In the genomic region with DNA sequence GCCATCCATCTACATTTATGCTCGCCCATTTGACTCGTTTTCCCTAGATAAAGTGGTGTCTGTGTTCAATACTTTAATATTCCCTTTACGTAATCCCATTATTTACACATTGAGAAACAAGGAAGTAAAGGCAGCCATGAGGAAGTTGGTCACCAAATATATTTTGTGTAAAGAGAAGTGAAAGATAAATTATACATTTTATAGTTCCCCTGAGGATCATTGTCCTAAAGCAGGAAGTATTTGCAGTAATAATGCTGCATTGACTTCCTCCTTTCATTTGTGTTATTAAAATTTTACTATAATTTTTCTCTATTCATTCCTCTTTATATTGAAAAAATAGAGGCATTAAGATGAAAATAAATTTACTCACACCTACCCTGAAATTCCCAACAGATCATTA, we compare ENCODE assay signal across 7 cellular contexts. TPM values are rescaled to one million over a fixed set of nuclear protein-coding genes. Genes with fewer than 3 reads are reported as not detected.
"Had no signal": no experiment of that assay in that cellular context is flagged by ENCODE, and none has a peak within 500 bp of the region (broad histone marks: within the 10 kb centered on the region; RNA-seq: fewer than 3 reads in every experiment).

No MANE protein-coding gene starts in this region.

RNA-seq across cellular contexts. Expression of gene OR4M2, which starts 1.1 kb away (rescaled TPM):
- total RNA-seq: GM23248, GM23338, H1, H4, H7, H9, HFFc6 had no signal
- polyA plus RNA-seq: GM23248, GM23338, H1 had no signal
